In the genomic region with DNA sequence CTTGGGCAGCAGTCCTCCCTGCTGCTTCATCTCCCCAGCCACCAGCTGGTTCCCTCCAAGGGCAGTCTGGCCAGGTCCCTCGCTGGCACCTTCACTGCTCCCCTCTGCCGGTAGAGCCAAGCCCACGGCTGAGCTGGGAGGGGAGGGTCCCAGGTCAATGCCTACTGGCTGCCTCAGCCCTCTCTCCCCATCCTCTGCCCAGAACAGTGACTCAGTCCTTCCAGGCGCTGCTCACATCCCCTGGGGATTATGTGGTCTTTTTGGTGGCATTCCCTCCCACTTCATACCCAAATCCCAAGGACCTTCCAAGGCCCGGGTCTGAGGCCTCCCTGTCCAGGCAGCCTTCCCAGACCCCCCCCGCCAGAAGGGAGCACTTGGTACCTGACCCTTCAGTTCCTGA, we compare ENCODE assay signal across 1 cellular context.
TF ChIP-seq lines count a peak whose summit lies in the region.

No MANE protein-coding gene starts in this region.

TF ChIP-seq in H1, 55 proteins besides CTCF, POLR2A, EP300 and RAD21:
- TF ChIP-seq TAF1 (IDR thresholded peaks at IDR 0.05; ENCODE audit: low read depth, low read length), result no peak
- TF ChIP-seq SRF (IDR thresholded peaks at IDR 0.05; ENCODE audit: low read depth, low read length), result no peak
- TF ChIP-seq CHD7 (IDR thresholded peaks at IDR 0.05; ENCODE audit: insufficient replicate concordance, low read length), result no peak
- TF ChIP-seq HDAC6 (IDR thresholded peaks at IDR 0.05; ENCODE audit: low read depth, low read length), result no peak
- no peak for TF ChIP-seq MAFK (IDR thresholded peaks at IDR 0.05; ENCODE audit: low read depth, low read length)
- TF ChIP-seq, protein P1, sequence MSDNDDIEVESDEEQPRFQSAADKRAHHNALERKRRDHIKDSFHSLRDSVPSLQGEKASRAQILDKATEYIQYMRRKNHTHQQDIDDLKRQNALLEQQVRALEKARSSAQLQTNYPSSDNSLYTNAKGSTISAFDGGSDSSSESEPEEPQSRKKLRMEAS (IDR thresholded peaks at IDR 0.05), result no peak
- TF ChIP-seq TCF12 (IDR thresholded peaks at IDR 0.05; ENCODE audit: low read depth, low read length), result no peak
- TF ChIP-seq SIRT6 (IDR thresholded peaks at IDR 0.05; ENCODE audit: low read length), result no peak
- TF ChIP-seq KDM1A (IDR thresholded peaks at IDR 0.05; ENCODE audit: borderline replicate concordance, low read length), result no peak
- no peak for TF ChIP-seq BCL11A (IDR thresholded peaks at IDR 0.05; ENCODE audit: low read depth in 2 of 2, low read length in 2 of 2)
- TF ChIP-seq BACH1 (IDR thresholded peaks at IDR 0.05; ENCODE audit: low read length), result no peak
- no peak for TF ChIP-seq PHF8 (conservative IDR thresholded peaks at IDR 0.05; ENCODE audit: low read depth, low read length)
- TF ChIP-seq RBBP5 (IDR thresholded peaks at IDR 0.05; ENCODE audit: borderline replicate concordance, low read depth, low read length), result no peak
- TF ChIP-seq CTBP2 (IDR thresholded peaks at IDR 0.05; ENCODE audit: borderline replicate concordance, insufficient read depth, insufficient read length, low read length), result no peak
- no peak for TF ChIP-seq SAP30 (IDR thresholded peaks at IDR 0.05; ENCODE audit: insufficient read depth, insufficient replicate concordance, low read length)
- no peak for TF ChIP-seq SIN3A (conservative IDR thresholded peaks at IDR 0.05 in 1 of 2, IDR thresholded peaks at IDR 0.05 in 1 of 2; ENCODE audit: low read depth in 1 of 2, low read length in 2 of 2)
- TF ChIP-seq POLR2AphosphoS5 (IDR thresholded peaks at IDR 0.05; ENCODE audit: low read depth, low read length), result no peak
- TF ChIP-seq ATF2 (IDR thresholded peaks at IDR 0.05; ENCODE audit: low read length), result no peak
